9 cellular contexts compared by ENCODE assay signal in genomic region chr13:95641961-95642621, GRCh38. TPM values are rescaled to one million over a fixed set of nuclear protein-coding genes. Genes with fewer than 3 reads are reported as not detected.
A peak's percentile ranks its signal among the peaks of the same experiment; 100 is the strongest.
DNase-seq lines count a peak whose midpoint lies in the region; ATAC-seq and TF ChIP-seq lines count a peak whose summit lies in the region.
"Had no signal": no experiment of that assay in that cellular context is flagged by ENCODE, and none has a peak within 500 bp of the region (broad histone marks: within the 10 kb centered on the region; RNA-seq: fewer than 3 reads in every experiment).

No MANE protein-coding gene starts in this region.

- H3K27ac Mint-ChIP-seq in activated T-cell treated with anti-CD3 and anti-CD28 coated beads, Interleukin-2, amount 50 U/mL, for 72 hours, result no peak overlapping the region
- no peak overlapping the region for H3K27ac Mint-ChIP-seq in endodermal cell
- H3K27ac Mint-ChIP-seq: CD4-positive, CD25-positive, alpha-beta regulatory T cell had no signal

- no peaks in the 10 kb centered on the region for H3K36me3 Mint-ChIP-seq in activated T-cell treated with anti-CD3 and anti-CD28 coated beads, Interleukin-2, amount 50 U/mL, for 72 hours (ENCODE audit: insufficient read depth in 2 of 2)
- peaks cover 26% of the 10 kb centered on the region for H3K36me3 Mint-ChIP-seq in endodermal cell (ENCODE audit: low read depth)
- H3K36me3 Mint-ChIP-seq: CD4-positive, CD25-positive, alpha-beta regulatory T cell had no signal

- H3K4me1 ChIP-seq in endodermal cell (ENCODE audit: control insufficient read depth, insufficient read depth, low read length), result no peaks in the 10 kb centered on the region
- H3K4me1 ChIP-seq in mesodermal cell (ENCODE audit: control insufficient read depth, insufficient read depth, low read length, poor library complexity, severe bottlenecking), result peaks cover 5% of the 10 kb centered on the region

- peaks cover 43% of the 10 kb centered on the region for H3K27me3 Mint-ChIP-seq in activated T-cell treated with anti-CD3 and anti-CD28 coated beads, Interleukin-2, amount 50 U/mL, for 72 hours (ENCODE audit: low read depth)
- peaks cover 8% of the 10 kb centered on the region for H3K27me3 Mint-ChIP-seq in endodermal cell (ENCODE audit: insufficient read depth)

- H3K4me3 ChIP-seq in endodermal cell (ENCODE audit: low read length) (peak overlapping the region; percentile 82), mesodermal cell (ENCODE audit: extremely low read depth, insufficient read depth, low read length, poor library complexity, severe bottlenecking) (peak overlapping the region; percentile 74), lower leg skin (ENCODE audit: low read depth, poor library complexity, severe bottlenecking) (no peak overlapping the region)

- no peak overlapping the region for H3K9ac ChIP-seq in endodermal cell (ENCODE audit: extremely low read depth, low read length, poor library complexity, severe bottlenecking)

- no peak overlapping the region for H3K4me3 Mint-ChIP-seq in activated T-cell treated with anti-CD3 and anti-CD28 coated beads, Interleukin-2, amount 50 U/mL, for 72 hours
- peak overlapping the region; percentile 61 for H3K4me3 Mint-ChIP-seq in endodermal cell

- H3K9me3 ChIP-seq in endodermal cell (ENCODE audit: control insufficient read depth, low read length), result no peaks in the 10 kb centered on the region
- no peaks in the 10 kb centered on the region for H3K9me3 ChIP-seq in mesodermal cell (ENCODE audit: control insufficient read depth, low read length)

- TF ChIP-seq POLR2A in lower leg skin (IDR thresholded peaks at IDR 0.05), result no peak

- H3K36me3 ChIP-seq in endodermal cell (ENCODE audit: control insufficient read depth, insufficient read depth, low read length) (peaks cover 25% of the 10 kb centered on the region), mesodermal cell (ENCODE audit: control insufficient read depth, insufficient read depth, low read length) (peaks cover 46% of the 10 kb centered on the region)

- no peaks in the 10 kb centered on the region for H3K27me3 ChIP-seq in endodermal cell (ENCODE audit: control insufficient read depth, insufficient read depth, low read length, poor library complexity, severe bottlenecking)

- intact Hi-C loops in lower leg skin (cut with DNase I; ENCODE audit: low total_unique reads), result no loop called here

- ATAC-seq in activated T-cell treated with anti-CD3 and anti-CD28 coated beads, Interleukin-2, amount 50 U/mL, for 72 hours (replicated peaks in 1 of 2), result peak; percentile 51 to 61
- ATAC-seq in GM19324 (IDR thresholded peaks at IDR 0.05; ENCODE audit: low FRiP score, unreplicated experiment), result no peak

- no peak for DNase-seq in activated T-cell treated with anti-CD3 and anti-CD28 coated beads, Interleukin-2, amount 50 U/mL, for 72 hours
- DNase-seq in activated T-cell treated with anti-CD3 and anti-CD28 coated beads, Interleukin-2, amount 50 U/mL, for 1 hour, result no peak
- DNase-seq in endodermal cell (peak; percentile 91), lower leg skin (ENCODE audit: low spot score in 2 of 2) (no peak)
- no peak for DNase-seq in activated CD4-positive, CD25-positive, alpha-beta regulatory T cell (lab: John Stamatoyannopoulos, UW)
- no peak for DNase-seq in NK-92 treated with Interleukin-12 subunit alpha and Interleukin-12 subunit beta, amount 100 ng/mL, for 24 hours (lab: John Stamatoyannopoulos, UW)
- DNase-seq: CD4-positive, CD25-positive, alpha-beta regulatory T cell had no signal

- no peak for TF ChIP-seq CTCF in endodermal cell (conservative IDR thresholded peaks at IDR 0.05)
- TF ChIP-seq CTCF in lower leg skin (IDR thresholded peaks at IDR 0.05), result peak in 1 of 3 donors; percentile 18

- H3K27ac ChIP-seq in endodermal cell (ENCODE audit: low read depth, low read length) (no peak overlapping the region), mesodermal cell (ENCODE audit: low read depth, low read length, severe bottlenecking) (no peak overlapping the region)

- peaks cover 13% of the 10 kb centered on the region for H3K4me1 Mint-ChIP-seq in activated T-cell treated with anti-CD3 and anti-CD28 coated beads, Interleukin-2, amount 50 U/mL, for 72 hours (ENCODE audit: low read depth)
- H3K4me1 Mint-ChIP-seq in endodermal cell, result peaks cover 22% of the 10 kb centered on the region

- WGBS in endodermal cell (ENCODE audit: insufficient coverage in 1 of 2, insufficient read length in 1 of 2), 2 experiments, result 46 to 80% methylated on average over 13 to 40 of the region's 41 CpGs
- 78 to 81% methylated on average over 39 of the region's 41 CpGs for WGBS in mesodermal cell (ENCODE audit: insufficient coverage in 2 of 2), 2 experiments
- WGBS in lower leg skin, 2 donors, result 17% methylated on average over 16 to 18 of the region's 41 CpGs

- no peaks in the 10 kb centered on the region for H3K9me3 Mint-ChIP-seq in activated T-cell treated with anti-CD3 and anti-CD28 coated beads, Interleukin-2, amount 50 U/mL, for 72 hours
- no peaks in the 10 kb centered on the region for H3K9me3 Mint-ChIP-seq in endodermal cell

RNA-seq across cellular contexts. Expression of gene DZIP1, which starts 2.4 kb away (rescaled TPM):
- under 1 TPM; 0.19 to 0.31 TPM for total RNA-seq in activated T-cell treated with anti-CD3 and anti-CD28 coated beads, Interleukin-2, amount 50 U/mL, for 72 hours
- total RNA-seq in endodermal cell (10 to 100 TPM; 36.2 to 59.9 TPM), lower leg skin (1 to 10 TPM in 3 of 4 donors, under 1 TPM in 1; 0.42 to 2.7 (median 1.8) TPM)
- 50.8 TPM for polyA plus RNA-seq in endodermal cell (2013, experiment 1 of 2)
- 52.9 TPM for polyA plus RNA-seq in endodermal cell (2013, experiment 2 of 2)
- 36.6 TPM for polyA plus RNA-seq in mesodermal cell (2013, experiment 1 of 2)
- polyA plus RNA-seq in mesodermal cell (2013, experiment 2 of 2), result 40.4 TPM
- total RNA-seq: CD4-positive, CD25-positive, alpha-beta regulatory T cell had no signal
- polyA plus RNA-seq: CD4-positive, CD25-positive, alpha-beta regulatory T cell had no signal

RNA-seq across cellular contexts. Expression of gene DNAJC3, which starts 34.8 kb away (rescaled TPM):
- 10 to 100 TPM; 22.3 to 24.9 TPM for total RNA-seq in activated T-cell treated with anti-CD3 and anti-CD28 coated beads, Interleukin-2, amount 50 U/mL, for 72 hours
- total RNA-seq in endodermal cell (10 to 100 TPM; 20.6 to 31.5 TPM), lower leg skin (10 to 100 TPM; 22.2 to 37.7 (median 28.8) TPM)
- polyA plus RNA-seq in endodermal cell (2013, experiment 1 of 2), result 11.5 TPM
- 12.6 TPM for polyA plus RNA-seq in endodermal cell (2013, experiment 2 of 2)
- 25.1 TPM for polyA plus RNA-seq in mesodermal cell (2013, experiment 1 of 2)
- 28.1 TPM for polyA plus RNA-seq in mesodermal cell (2013, experiment 2 of 2)

Comparison
In these comparisons a context has a peak if more than half of its experiments do, and no peak if none do; other contexts are left out.
1. RNA of gene DZIP1, which starts 2.4 kb away (total RNA-seq): 36.2 to 59.9 TPM in endodermal cell; 0.42 to 2.7 TPM in lower leg skin and 0.19 to 0.31 TPM in activated T-cell treated with anti-CD3 and anti-CD28 coated beads, Interleukin-2, amount 50 U/mL, for 72 hours; every median in the first group is over 4 times any median in the second.